ENCODE assay signal across 24 cellular contexts in genomic region chr2:225465827-225466226, GRCh38.
DNase-seq lines count a peak whose midpoint lies in the region; ATAC-seq and TF ChIP-seq lines count a peak whose summit lies in the region.
"Had no signal": no experiment of that assay in that cellular context is flagged by ENCODE, and none has a peak within 500 bp of the region (broad histone marks: within the 10 kb centered on the region; RNA-seq: fewer than 3 reads in every experiment).

No MANE protein-coding gene starts in this region.

- H3K4me3 Mint-ChIP-seq in endodermal cell = no peak overlapping the region
- peak overlapping the region in 5 of 10 donors; percentile 3 to 87 (median 14) for H3K4me3 Mint-ChIP-seq in naive thymus-derived CD4-positive, alpha-beta T cell

- no peaks in the 10 kb centered on the region for H3K36me3 Mint-ChIP-seq in endodermal cell (ENCODE audit: low read depth)
- peaks cover 0 to 4% (median 1%) of the 10 kb centered on the region in 5 donors for H3K36me3 Mint-ChIP-seq in naive thymus-derived CD4-positive, alpha-beta T cell

- H3K4me3 ChIP-seq in endodermal cell (ENCODE audit: low read length) (no peak overlapping the region), breast epithelium (no peak overlapping the region)
- H3K4me3 ChIP-seq in naive thymus-derived CD4-positive, alpha-beta T cell (ENCODE audit: low read length) = no peak overlapping the region
- H3K4me3 ChIP-seq: BLaER1, gastroesophageal sphincter, GM23248, MG63, tibial nerve had no signal

- H3K9ac ChIP-seq in endodermal cell (ENCODE audit: extremely low read depth, low read length, poor library complexity, severe bottlenecking) = no peak overlapping the region
- H3K9ac ChIP-seq: BLaER1, GM23248 had no signal

- ATAC-seq in naive thymus-derived CD4-positive, alpha-beta T cell = no peak
- ATAC-seq: activated T-helper 17 cell treated with anti-CD3 and anti-CD28 coated beads, Interleukin-2, amount 50 U/mL, for 72 hours; gastroesophageal sphincter had no signal

- H3K27ac ChIP-seq in endodermal cell (ENCODE audit: low read depth, low read length) (no peak overlapping the region), breast epithelium (no peak overlapping the region)
- no peak overlapping the region for H3K27ac ChIP-seq in naive thymus-derived CD4-positive, alpha-beta T cell (ENCODE audit: low read depth, low read length)
- H3K27ac ChIP-seq: BLaER1, gastroesophageal sphincter, GM23248, tibial nerve, WERI-Rb-1 had no signal

- POLR2A ChIA-PET in naive thymus-derived CD4-positive, alpha-beta T cell (lab: Charles Lee) = no interaction called here

- TF ChIP-seq CTCF in endodermal cell (conservative IDR thresholded peaks at IDR 0.05) (no peak), breast epithelium (IDR thresholded peaks at IDR 0.05) (no peak)

- no peak overlapping the region for H3K27ac Mint-ChIP-seq in endodermal cell
- H3K27ac Mint-ChIP-seq in naive thymus-derived CD4-positive, alpha-beta T cell = peak overlapping the region in 5 of 9 donors; percentile 9 to 96 (median 52)
- H3K27ac Mint-ChIP-seq: activated T-helper 17 cell treated with anti-CD3 and anti-CD28 coated beads, Interleukin-2, amount 50 U/mL, for 72 hours had no signal

- CTCF ChIA-PET in naive thymus-derived CD4-positive, alpha-beta T cell (lab: Charles Lee) = no interaction called here

- H3K27me3 ChIP-seq in endodermal cell (ENCODE audit: control insufficient read depth, insufficient read depth, low read length, poor library complexity, severe bottlenecking) = no peaks in the 10 kb centered on the region
- H3K27me3 ChIP-seq in naive thymus-derived CD4-positive, alpha-beta T cell (ENCODE audit: control insufficient read depth in 2 of 2, insufficient read depth in 2 of 2, low read length in 2 of 2) = no peaks in the 10 kb centered on the region
- no peaks in the 10 kb centered on the region for H3K27me3 ChIP-seq in breast epithelium
- H3K27me3 ChIP-seq: BLaER1, gastroesophageal sphincter, MG63, tibial nerve had no signal

- H3K4me1 ChIP-seq in endodermal cell (ENCODE audit: control insufficient read depth, insufficient read depth, low read length) (no peaks in the 10 kb centered on the region), breast epithelium (no peaks in the 10 kb centered on the region)
- peaks cover 7 to 8% of the 10 kb centered on the region in 2 donors for H3K4me1 ChIP-seq in naive thymus-derived CD4-positive, alpha-beta T cell (ENCODE audit: control insufficient read depth in 2 of 2, insufficient read depth in 2 of 2, low read length in 2 of 2)
- H3K4me1 ChIP-seq: gastroesophageal sphincter, tibial nerve had no signal

- H3K36me3 ChIP-seq in endodermal cell (ENCODE audit: control insufficient read depth, insufficient read depth, low read length) (no peaks in the 10 kb centered on the region), breast epithelium (no peaks in the 10 kb centered on the region)
- no peaks in the 10 kb centered on the region for H3K36me3 ChIP-seq in naive thymus-derived CD4-positive, alpha-beta T cell (ENCODE audit: control insufficient read depth in 2 of 3, insufficient read depth in 3 of 3, low read length in 3 of 3)
- H3K36me3 ChIP-seq: BLaER1, gastroesophageal sphincter, MG63, tibial nerve, WERI-Rb-1 had no signal

- no peaks in the 10 kb centered on the region for H3K9me3 Mint-ChIP-seq in endodermal cell
- H3K9me3 Mint-ChIP-seq in naive thymus-derived CD4-positive, alpha-beta T cell = peaks cover 0 to 3% (median 0%) of the 10 kb centered on the region in 11 donors
- H3K9me3 Mint-ChIP-seq: activated T-helper 17 cell treated with anti-CD3 and anti-CD28 coated beads, Interleukin-2, amount 50 U/mL, for 72 hours had no signal

- DNase-seq in ELF-1 (ENCODE audit: low read depth, low spot score) (peak; percentile 48), NCI-H1436 treated with DMSO at 0.1 percent for 48 hours (lab: John Stamatoyannopoulos, UW) (peak; percentile 45), endodermal cell (peak; percentile 81), breast epithelium (ENCODE audit: low spot score in 2 of 2) (no peak), midbrain (lab: John Stamatoyannopoulos, UW) (no peak), COLO668 (lab: John Stamatoyannopoulos, UW; ENCODE audit: unreplicated experiment) (no peak)
- DNase-seq in naive thymus-derived CD4-positive, alpha-beta T cell = no peak
- DNase-seq: activated CD4-positive, alpha-beta T cell treated with anti-CD3 and anti-CD28 coated beads for 48 hours; activated naive CD4-positive, alpha-beta T cell treated with anti-CD3 and anti-CD28 coated beads, Interleukin-2, amount 50 U/mL, for 16 hours; amygdala; GM23248; hippocampal formation; KG1; MG63; NCI-H1105; NCI-H345; stimulated activated CD4-positive, alpha-beta T cell treated with anti-CD3 and anti-CD28 coated beads, Interleukin-4, amount 100 ng/mL, for 4 hours; SW 1271; T1000; WERI-Rb-1 had no signal

- intact Hi-C loops in naive thymus-derived CD4-positive, alpha-beta T cell (cut with micrococcal nuclease) = loop anchor here in 1 of 2 donors (1.0 to 10.0 kb wide), 2 partner anchors 531 to 1370 kb away; partner anchors contain the start of gene RHBDD1
- intact Hi-C loops in breast epithelium (cut with DNase I; ENCODE audit: low total_unique reads) = no loop called here

- peaks cover 12% of the 10 kb centered on the region for H3K4me1 Mint-ChIP-seq in endodermal cell
- H3K4me1 Mint-ChIP-seq in naive thymus-derived CD4-positive, alpha-beta T cell = peaks cover 11 to 40% (median 22%) of the 10 kb centered on the region in 7 donors

- H3K9me3 ChIP-seq in endodermal cell (ENCODE audit: control insufficient read depth, low read length) (no peaks in the 10 kb centered on the region), breast epithelium (no peaks in the 10 kb centered on the region)
- no peaks in the 10 kb centered on the region for H3K9me3 ChIP-seq in naive thymus-derived CD4-positive, alpha-beta T cell (ENCODE audit: control insufficient read depth in 2 of 3, low read length in 3 of 3)
- H3K9me3 ChIP-seq: BLaER1, gastroesophageal sphincter, MG63, tibial nerve had no signal

- H3K27me3 Mint-ChIP-seq in endodermal cell (ENCODE audit: insufficient read depth) = peaks cover 21% of the 10 kb centered on the region
- H3K27me3 Mint-ChIP-seq in naive thymus-derived CD4-positive, alpha-beta T cell = peaks cover 0 to 5% (median 0%) of the 10 kb centered on the region in 5 donors
- H3K27me3 Mint-ChIP-seq: activated T-helper 17 cell treated with anti-CD3 and anti-CD28 coated beads, Interleukin-2, amount 50 U/mL, for 72 hours had no signal

- WGBS in endodermal cell (ENCODE audit: insufficient coverage in 1 of 2, insufficient read length in 1 of 2), 2 experiments = 35 to 52% methylated on average over 4 of the region's 4 CpGs

- TF ChIP-seq POLR2A in breast epithelium (IDR thresholded peaks at IDR 0.05) = no peak

Comparison
In these comparisons a context has a peak if more than half of its experiments do, and no peak if none do; other contexts are left out.
1. DNase-seq: peak in ELF-1 (single experiment), NCI-H1436 treated with DMSO at 0.1 percent for 48 hours (single experiment) and endodermal cell (single experiment); none in naive thymus-derived CD4-positive, alpha-beta T cell (0 of 9), breast epithelium (0 of 2), midbrain (single experiment) and COLO668 (single experiment).